In genomic region chr19:44878119-44878865, GRCh38 we compare ENCODE assay signal across 17 cellular contexts. TPM values are rescaled to one million over a fixed set of nuclear protein-coding genes. Genes with fewer than 3 reads are reported as not detected.
DNase-seq lines count a peak whose midpoint lies in the region; TF ChIP-seq lines count a peak whose summit lies in the region.
"Had no signal": no experiment of that assay in that cellular context is flagged by ENCODE, and none has a peak within 500 bp of the region (broad histone marks: within the 10 kb centered on the region; RNA-seq: fewer than 3 reads in every experiment).

No MANE protein-coding gene starts in this region.

- no peaks in the 10 kb centered on the region for H3K9me3 Mint-ChIP-seq in chondrocyte (ENCODE audit: low read depth)
- H3K9me3 Mint-ChIP-seq: memory B cell; naive B cell; stimulated activated memory B cell treated with anti-CD40 and anti-IgM and Interleukin-4, amounts not matched to agents 10 μg/mL and 1 μg/mL and 100 μg/mL, for 72 hours had no signal

- H3K27me3 ChIP-seq in thyroid gland (no peaks in the 10 kb centered on the region), stomach (no peaks in the 10 kb centered on the region)
- H3K27me3 ChIP-seq: foreskin keratinocyte, pancreas, sigmoid colon, tibial artery had no signal

- TF ChIP-seq POLR2A in thyroid gland (IDR thresholded peaks at IDR 0.05) (no peak), stomach (IDR thresholded peaks at IDR 0.05) (no peak)

- no peak for TF ChIP-seq CTCF in chondrocyte (IDR thresholded peaks at IDR 0.05)
- TF ChIP-seq CTCF in thyroid gland (IDR thresholded peaks at IDR 0.05), result no peak
- no peak for TF ChIP-seq CTCF in stomach (IDR thresholded peaks at IDR 0.05)

- TF ChIP-seq RAD21 in Ishikawa (IDR thresholded peaks at IDR 0.05; ENCODE audit: low read depth), result no peak

- no peaks in the 10 kb centered on the region for H3K27me3 Mint-ChIP-seq in chondrocyte (ENCODE audit: low read depth)

- WGBS in thyroid gland, 2 donors, result 61 to 68% methylated on average over 22 to 24 of the region's 26 CpGs
- WGBS in stomach, 5 donors, result 66 to 72% (median 70%) methylated on average over 23 to 26 of the region's 26 CpGs

- H3K27ac ChIP-seq in thyroid gland (no peak overlapping the region), stomach (no peak overlapping the region)
- H3K27ac ChIP-seq: foreskin keratinocyte, pancreas, sigmoid colon, tibial artery had no signal

- H3K4me3 ChIP-seq in thyroid gland (replicated peaks in 1 of 3) (no peak overlapping the region), stomach (no peak overlapping the region)
- H3K4me3 ChIP-seq: pancreas, sigmoid colon, tibial artery had no signal

- peaks cover 33% of the 10 kb centered on the region for H3K36me3 Mint-ChIP-seq in chondrocyte (ENCODE audit: low read depth)
- H3K36me3 Mint-ChIP-seq: memory B cell; naive B cell; stimulated activated memory B cell treated with anti-CD40 and anti-IgM and Interleukin-4, amounts not matched to agents 10 μg/mL and 1 μg/mL and 100 μg/mL, for 72 hours had no signal

- intact Hi-C loops in thyroid gland (cut with DNase I), result no loop called here
- intact Hi-C loops in stomach (cut with DNase I; ENCODE audit: low total_unique reads), result no loop called here

- peaks cover 35 to 46% of the 10 kb centered on the region in 2 donors for H3K36me3 ChIP-seq in thyroid gland
- peaks cover 44 to 75% (median 73%) of the 10 kb centered on the region in 4 donors for H3K36me3 ChIP-seq in stomach

- H3K9me3 ChIP-seq in thyroid gland (no peaks in the 10 kb centered on the region), stomach (no peaks in the 10 kb centered on the region)
- H3K9me3 ChIP-seq: pancreas, sigmoid colon, tibial artery had no signal

- TF ChIP-seq EP300 in Ishikawa (IDR thresholded peaks at IDR 0.05; ENCODE audit: borderline replicate concordance) (peak; percentile 42; the same call in 1 of the 2 replicates), stomach (IDR thresholded peaks at IDR 0.05) (no peak)

- DNase-seq in chondrocyte (ENCODE audit: low spot score) (no peak), thyroid gland (peak; percentile 44 to 54), NK-92 (lab: John Stamatoyannopoulos, UW; ENCODE audit: unreplicated experiment) (no peak), stomach (no peak)
- DNase-seq: activated CD4-positive, alpha-beta T cell treated with anti-CD3 and anti-CD28 coated beads for 4 hours; activated effector memory CD4-positive, alpha-beta T cell treated with anti-CD3 and anti-CD28 coated beads, Interleukin-2, amount 50 U/mL, for 16 hours; dermis blood vessel endothelial cell; foreskin keratinocyte; hippocampal formation; naive B cell; NCI-H1092; sigmoid colon; tibial artery had no signal

- no peak overlapping the region for H3K4me3 Mint-ChIP-seq in chondrocyte (ENCODE audit: unreplicated experiment)
- H3K4me3 Mint-ChIP-seq: memory B cell; naive B cell; stimulated activated memory B cell treated with anti-CD40 and anti-IgM and Interleukin-4, amounts not matched to agents 10 μg/mL and 1 μg/mL and 100 μg/mL, for 72 hours had no signal

- peaks cover 38% of the 10 kb centered on the region for H3K4me1 Mint-ChIP-seq in chondrocyte (ENCODE audit: low read depth)
- H3K4me1 Mint-ChIP-seq: memory B cell; stimulated activated memory B cell treated with anti-CD40 and anti-IgM and Interleukin-4, amounts not matched to agents 10 μg/mL and 1 μg/mL and 100 μg/mL, for 72 hours had no signal

- H3K4me1 ChIP-seq in thyroid gland (peaks cover 0 to 10% of the 10 kb centered on the region in 2 donors), stomach (peaks cover 0 to 7% (median 0%) of the 10 kb centered on the region in 4 donors)
- H3K4me1 ChIP-seq: foreskin keratinocyte, pancreas, sigmoid colon had no signal

- H3K27ac Mint-ChIP-seq in chondrocyte (ENCODE audit: unreplicated experiment), result peak overlapping the region; percentile 22
- H3K27ac Mint-ChIP-seq: memory B cell; stimulated activated memory B cell treated with anti-CD40 and anti-IgM and Interleukin-4, amounts not matched to agents 10 μg/mL and 1 μg/mL and 100 μg/mL, for 72 hours had no signal

TF ChIP-seq in Ishikawa, 13 proteins besides CTCF, POLR2A, EP300 and RAD21:
- TF ChIP-seq MAX (IDR thresholded peaks at IDR 0.05) (peak; percentile 66), TEAD4 (IDR thresholded peaks at IDR 0.05) (no peak), CREB1 (IDR thresholded peaks at IDR 0.05; ENCODE audit: low read depth) (no peak), USF1 (IDR thresholded peaks at IDR 0.05) (no peak), EGR1 (IDR thresholded peaks at IDR 0.05) (peak; percentile 63; the same call in 1 of the 2 replicates), CEBPB (IDR thresholded peaks at IDR 0.05) (no peak), YY1 (IDR thresholded peaks at IDR 0.05; ENCODE audit: low read depth) (no peak), TCF12 (IDR thresholded peaks at IDR 0.05; ENCODE audit: low read depth) (no peak), TAF1 (IDR thresholded peaks at IDR 0.05; ENCODE audit: low read depth) (no peak), REST (IDR thresholded peaks at IDR 0.05; ENCODE audit: low read depth) (no peak), ZBTB7A (IDR thresholded peaks at IDR 0.05; ENCODE audit: low read depth) (peak; percentile 17; the same call in 1 of the 2 replicates), FOXM1 (IDR thresholded peaks at IDR 0.05; ENCODE audit: borderline replicate concordance, low read depth) (no peak), NFIC (IDR thresholded peaks at IDR 0.05) (no peak)

RNA-seq across cellular contexts. Expression of gene TOMM40, which starts 12.8 kb away (rescaled TPM):
- 39.0 to 46.1 TPM (median 40.9 TPM) in 3 replicates for total RNA-seq in chondrocyte
- 10 to 100 TPM; 40.2 to 82.8 (median 58.3) TPM for total RNA-seq in thyroid gland
- total RNA-seq in stomach, result 100 to 1,000 TPM in 1 of 5 donors, 10 to 100 TPM in 3, 1 to 10 TPM in 1; 7.1 to 100 (median 24.6) TPM
- polyA plus RNA-seq in stomach, result 10 to 100 TPM; 22.5 to 46.8 (median 31.5) TPM

RNA-seq across cellular contexts. Expression of gene APOE, which starts 27.3 kb away (rescaled TPM):
- total RNA-seq in chondrocyte, result 47.1 to 178 TPM (median 170 TPM) in 3 replicates
- total RNA-seq in thyroid gland, result 100 to 1,000 TPM; 199 to 635 (median 313) TPM
- 100 to 1,000 TPM in 3 of 5 donors, 10 to 100 TPM in 2; 13.4 to 485 (median 235) TPM for total RNA-seq in stomach
- polyA plus RNA-seq in stomach, result 100 to 1,000 TPM in 1 of 3 donors, 10 to 100 TPM in 2; 35.1 to 166 (median 72.2) TPM

RNA-seq across cellular contexts. Expression of gene NECTIN2, which starts 32.2 kb away (rescaled TPM):
- 88.9 to 120 TPM (median 116 TPM) in 3 replicates for total RNA-seq in chondrocyte
- 100 to 1,000 TPM in 3 of 4 donors, 10 to 100 TPM in 1; 88.6 to 164 (median 117) TPM for total RNA-seq in thyroid gland
- total RNA-seq in stomach, result 100 to 1,000 TPM in 3 of 5 donors, 10 to 100 TPM in 1, 1 to 10 TPM in 1; 1.8 to 160 (median 101) TPM
- 10 to 100 TPM; 44.0 to 90.6 (median 47.2) TPM for polyA plus RNA-seq in stomach

RNA-seq across cellular contexts. Expression of gene APOC1, which starts 36.1 kb away (rescaled TPM):
- total RNA-seq in chondrocyte (2.2 to 6.9 TPM in 2 of 3 replicates, not detected in the other), thyroid gland (100 to 1,000 TPM in 1 of 4 donors, 10 to 100 TPM in 2, 1 to 10 TPM in 1; 4.1 to 113 (median 45.6) TPM), stomach (10 to 100 TPM in 1 of 5 donors, 1 to 10 TPM in 2, not detected in 2; 5.4 to 70.6 (median 5.7) TPM)
- 10 to 100 TPM; 13.3 to 68.3 (median 21.9) TPM for polyA plus RNA-seq in stomach

Comparison
In these comparisons a context has a peak if more than half of its experiments do, and no peak if none do; other contexts are left out.
1. DNase-seq: peak in thyroid gland (2 of 2); none in chondrocyte (single experiment), NK-92 (single experiment) and stomach (single experiment).